ENCODE assay signal across 8 cellular contexts in genomic region chr7:112789453-112789823, GRCh38.
DNase-seq lines count a peak whose midpoint lies in the region; ATAC-seq and TF ChIP-seq lines count a peak whose summit lies in the region.

No MANE protein-coding gene starts in this region.

- TF ChIP-seq CTCF in GM13977 (IDR thresholded peaks at IDR 0.05; ENCODE audit: extremely low read depth, insufficient read depth, missing control alignments) (no peak), RWPE1 (conservative IDR thresholded peaks at IDR 0.05; ENCODE audit: low read depth) (no peak), fibroblast of pulmonary artery (IDR thresholded peaks at IDR 0.05; ENCODE audit: low read length, missing control alignments) (no peak)

- peaks cover 7% of the 10 kb centered on the region for H3K4me1 ChIP-seq in rectal smooth muscle tissue (ENCODE audit: control insufficient read depth, insufficient read depth, low read length)

- POLR2A ChIA-PET in RWPE1 (lab: Yijun Ruan, JAX; ENCODE audit: low non-redundant PET), result no interaction called here

- in situ Hi-C loops in GM13977 (cut with MboI; ENCODE audit: low pct_unique_long_range_greater_than_20kb, low sequenced_read_pairs, unreplicated experiment), result no loop called here

- peak overlapping the region; percentile 98 for H3K9ac ChIP-seq in rectal smooth muscle tissue (ENCODE audit: low read length)

- no peaks in the 10 kb centered on the region for H3K27me3 ChIP-seq in rectal smooth muscle tissue (ENCODE audit: control insufficient read depth, insufficient read depth, low read length)

- CTCF ChIA-PET in RWPE1 (lab: Yijun Ruan, JAX), result no interaction called here

- H3K27ac ChIP-seq in RWPE1, result peak overlapping the region; percentile 88
- peak overlapping the region; percentile 90 for H3K27ac ChIP-seq in rectal smooth muscle tissue (ENCODE audit: low read depth, low read length)

- no peaks in the 10 kb centered on the region for H3K36me3 ChIP-seq in rectal smooth muscle tissue (ENCODE audit: control insufficient read depth, insufficient read depth, low read length)

- DNase-seq in GM13977 (ENCODE audit: low spot score), result peak; percentile 23
- peak; percentile 13 for DNase-seq in RWPE1 (ENCODE audit: low spot score)
- no peak for DNase-seq in fibroblast of pulmonary artery (ENCODE audit: low read depth)
- DNase-seq in DMS153 treated with DMSO at 0.1 percent for 48 hours (lab: John Stamatoyannopoulos, UW; ENCODE audit: unreplicated experiment), result no peak
- no peak for DNase-seq in OCI-M2 (lab: John Stamatoyannopoulos, UW; ENCODE audit: unreplicated experiment)
- DNase-seq in activated CD4-positive, alpha-beta T cell treated with anti-CD3 and anti-CD28 coated beads, Interleukin-2, amount 50 U/mL, for 48 hours, result no peak

- peak overlapping the region; percentile 88 for H3K4me3 ChIP-seq in fibroblast of pulmonary artery (replicated peaks; ENCODE audit: low read depth, low read length)
- H3K4me3 ChIP-seq in rectal smooth muscle tissue (ENCODE audit: low read length), result peak overlapping the region; percentile 100

- ATAC-seq in GM21526 (IDR thresholded peaks at IDR 0.05; ENCODE audit: low FRiP score, unreplicated experiment), result no peak

Comparison
In these comparisons a context has a peak if more than half of its experiments do, and no peak if none do; other contexts are left out.
1. DNase-seq: peak in GM13977 (single experiment) and RWPE1 (single experiment); none in fibroblast of pulmonary artery (single experiment), DMS153 treated with DMSO at 0.1 percent for 48 hours (single experiment), OCI-M2 (single experiment) and activated CD4-positive, alpha-beta T cell treated with anti-CD3 and anti-CD28 coated beads, Interleukin-2, amount 50 U/mL, for 48 hours (0 of 2).